19 cellular contexts compared by ENCODE assay signal in the genomic region with DNA sequence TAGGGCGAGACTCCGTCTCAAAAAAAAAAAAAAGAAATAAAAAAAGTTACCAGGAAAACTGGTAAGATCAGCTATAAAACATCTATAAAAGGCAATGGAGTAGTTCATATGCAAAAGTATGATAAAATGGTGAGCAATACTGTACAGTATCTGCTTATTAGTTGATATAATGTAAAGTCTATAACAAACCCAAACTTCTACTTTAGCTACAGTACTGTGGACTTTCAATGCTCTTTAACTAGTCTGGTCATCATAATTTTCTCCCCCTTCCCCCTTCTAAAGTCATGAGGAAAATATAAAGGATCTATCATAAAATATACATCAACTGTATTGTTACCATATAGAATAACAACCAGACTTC.
"Had no signal": no experiment of that assay in that cellular context is flagged by ENCODE, and none has a peak within 500 bp of the region (broad histone marks: within the 10 kb centered on the region; RNA-seq: fewer than 3 reads in every experiment).

No MANE protein-coding gene starts in this region.

- H3K27ac ChIP-seq: RWPE1 had no signal

- DNase-seq: Karpas-422, KG1, MG63, NCI-H1092, NCI-H1105 treated with DMSO at 0.1 percent for 48 hours, NCI-H1417 treated with DMSO at 0.1 percent for 48 hours, NCI-H146, NCI-H1694 treated with DMSO at 0.1 percent for 48 hours, NCI-H1930, NCI-H2081, NCI-H2107, NCI-H2227 treated with DMSO at 0.1 percent for 48 hours, NCI-H524, NCI-H526 treated with DMSO at 0.1 percent for 48 hours, NCI-H774, PC-3, SHP77 had no signal

- H3K4me3 ChIP-seq: MG63 had no signal

- H3K27me3 ChIP-seq: MG63 had no signal

- H3K9me3 ChIP-seq: MG63 had no signal

- ATAC-seq: Panc1, PC-3 had no signal
